ENCODE assay signal across 8 cellular contexts in genomic region chr5:1522601-1523479, GRCh38. TPM values are rescaled to one million over a fixed set of nuclear protein-coding genes. Genes with fewer than 3 reads are reported as not detected.
DNase-seq lines count a peak whose midpoint lies in the region; FAIRE-seq and TF ChIP-seq lines count a peak whose summit lies in the region.

No MANE protein-coding gene starts in this region.

- H2BK12ac ChIP-seq in H1 (ENCODE audit: low read depth, low read length), result no peak overlapping the region

- H2BK20ac ChIP-seq in H1 (ENCODE audit: low read length), result no peak overlapping the region

- no peaks in the 10 kb centered on the region for H3K9me3 ChIP-seq in SJCRH30 (replicated peaks)
- H3K9me3 ChIP-seq in H1 (ENCODE audit: insufficient read depth in 2 of 2, low read depth in 1 of 2, low read length in 1 of 2), result no peaks in the 10 kb centered on the region
- H3K9me3 ChIP-seq in mucosa of stomach (ENCODE audit: control insufficient read depth, low read length), result no peaks in the 10 kb centered on the region
- H3K9me3 ChIP-seq in vagina, result no peaks in the 10 kb centered on the region

- H4K5ac ChIP-seq in H1 (ENCODE audit: insufficient read length, low read depth, low read length), result no peak overlapping the region

- no peak overlapping the region for H3K4ac ChIP-seq in H1 (replicated peaks; ENCODE audit: insufficient read length, low read depth, low read length)

- peaks cover 13% of the 10 kb centered on the region; the same call in 1 of the 2 replicates for H3K23me2 ChIP-seq in H1 (ENCODE audit: low read depth, low read length)

- no peaks in the 10 kb centered on the region for H3K27me3 ChIP-seq in SJCRH30
- H3K27me3 ChIP-seq in H1 (replicated peaks in 1 of 4; ENCODE audit: control insufficient read depth in 3 of 4, extremely low read depth in 1 of 4, insufficient read depth in 3 of 4, low read length in 3 of 4), result no peaks in the 10 kb centered on the region; a peak in 1 of 7 replicates
- no peaks in the 10 kb centered on the region for H3K27me3 ChIP-seq in mucosa of stomach (ENCODE audit: control insufficient read depth, insufficient read depth, low read length)
- H3K27me3 ChIP-seq in vagina, result no peaks in the 10 kb centered on the region

- H4K91ac ChIP-seq in H1 (replicated peaks; ENCODE audit: insufficient read length, low read length), result peak overlapping the region; percentile 29

- WGBS in H1 (ENCODE audit: extremely low coverage in 1 of 2, insufficient coverage in 1 of 2, insufficient read length in 1 of 2, insufficient replicate concordance in 2 of 2, low coverage in 1 of 2, low lambda C conversion rate in 2 of 2, missing lambda C conversion rate in 1 of 2), 2 experiments, result 2% methylated on average over 29 of the region's 63 CpGs; no CpG with 5 or more reads in 1 of the 2 experiments

- H3K4me3 ChIP-seq in SJCRH30 (peak overlapping the region; percentile 68), H1 (ENCODE audit: extremely low read depth in 1 of 4, insufficient read depth in 2 of 4, low read depth in 3 of 4, low read length in 4 of 4) (peak overlapping the region; percentile 64 to 97 (median 75)), mucosa of stomach (ENCODE audit: low read length) (no peak overlapping the region), vagina (peak overlapping the region; percentile 66 to 96)

- H3K4me2 ChIP-seq in H1 (ENCODE audit: insufficient read depth in 1 of 2, low read depth in 2 of 2, low read length in 2 of 2), result peak overlapping the region; percentile 85 to 92

- peak overlapping the region; percentile 33 for H3K56ac ChIP-seq in H1 (replicated peaks; ENCODE audit: insufficient read length, low read depth, low read length)

- no peak overlapping the region for H2AFZ ChIP-seq in H1 (ENCODE audit: low read length)

- no peak overlapping the region for H3K23ac ChIP-seq in H1 (ENCODE audit: insufficient read length)

- H3K14ac ChIP-seq in H1 (ENCODE audit: insufficient read length), result no peak overlapping the region

- TF ChIP-seq RAD21 in H1 (IDR thresholded peaks at IDR 0.05 in 1 of 2, conservative IDR thresholded peaks at IDR 0.05 in 1 of 2; ENCODE audit: low read depth in 2 of 2, low read length in 2 of 2), result no peak

- H2BK15ac ChIP-seq in H1 (ENCODE audit: low read length), result no peak overlapping the region

- peaks cover 7% of the 10 kb centered on the region; the same call in 1 of the 2 replicates for H3K4me1 ChIP-seq in SJCRH30
- H3K4me1 ChIP-seq in H1 (replicated peaks in 1 of 4; ENCODE audit: control insufficient read depth in 3 of 4, insufficient read depth in 4 of 4, low read length in 3 of 4), result peaks cover 0 to 31% (median 23%) of the 10 kb centered on the region in 4 experiments; a peak in 6 of 7 replicates
- H3K4me1 ChIP-seq in mucosa of stomach (ENCODE audit: control insufficient read depth, insufficient read depth, low read length), result peaks cover 13% of the 10 kb centered on the region
- peaks cover 26% of the 10 kb centered on the region for H3K4me1 ChIP-seq in vagina

- POLR2A ChIA-PET in H1 (lab: Charles Lee; ENCODE audit: partially characterized antibody), result interaction anchor here (0.9 to 6.0 kb wide), 8 partner anchors 9 to 278 kb away, joined by 3 to 54 read pairs (median 4); partner anchors contain the start of gene NDUFS6

- intact Hi-C loops in vagina (cut with DNase I), result no loop called here

- H2AK5ac ChIP-seq in H1 (ENCODE audit: low read depth, low read length), result no peak overlapping the region

- no peaks in the 10 kb centered on the region for H3K36me3 ChIP-seq in SJCRH30
- peaks cover 2 to 32% (median 4%) of the 10 kb centered on the region in 4 experiments; a peak in 5 of 8 replicates for H3K36me3 ChIP-seq in H1 (ENCODE audit: control insufficient read depth in 2 of 4, insufficient read depth in 4 of 4, low read length in 3 of 4)
- no peaks in the 10 kb centered on the region for H3K36me3 ChIP-seq in mucosa of stomach (ENCODE audit: control insufficient read depth, insufficient read depth, low read length)
- H3K36me3 ChIP-seq in vagina, result peaks cover 0 to 4% of the 10 kb centered on the region in 2 donors

- H3K18ac ChIP-seq in H1 (ENCODE audit: extremely low read depth, low read length), result peak overlapping the region; percentile 48

- DNase-seq in stimulated activated CD4-positive, alpha-beta T cell treated with anti-CD3 and anti-CD28 coated beads, Interleukin-2, amount 100 ng/mL, for 24 hours, result peak; percentile 30 to 41
- DNase-seq in stimulated activated CD4-positive, alpha-beta T cell treated with anti-CD3 and anti-CD28 coated beads, Interleukin-12 subunit alpha, Interleukin-12 subunit beta, amount 100 ng/mL, for 4 hours, result no peak
- DNase-seq in SJCRH30 (no peak), H1 (ENCODE audit: low read depth in 1 of 2, low spot score in 2 of 2) (peak in 1 of 2 experiments; percentile 53), vagina (ENCODE audit: extremely low spot score in 2 of 2) (peak; percentile 83 to 84), T-helper 9 cell (no peak), kidney glomerular epithelial cell (lab: John Stamatoyannopoulos, UW) (no peak)

- peak overlapping the region; percentile 54 to 92 (median 62) for H3K9ac ChIP-seq in H1 (replicated peaks in 1 of 4; ENCODE audit: extremely low read depth in 1 of 4, low read depth in 3 of 4, low read length in 3 of 4)
- H3K9ac ChIP-seq in mucosa of stomach (ENCODE audit: low read length), result peak overlapping the region; percentile 34

- no peak overlapping the region; the same call in 1 of the 2 replicates for H4K8ac ChIP-seq in H1 (ENCODE audit: extremely low read depth, insufficient read depth, low read length)

- H2BK5ac ChIP-seq in H1 (ENCODE audit: low read depth, low read length), result peak overlapping the region; percentile 12; the same call in 1 of the 2 replicates

- TF ChIP-seq EP300 in H1 (IDR thresholded peaks at IDR 0.05; ENCODE audit: borderline replicate concordance in 1 of 2, low read depth in 2 of 2, low read length in 2 of 2), result no peak

- TF ChIP-seq CTCF in H1 (IDR thresholded peaks at IDR 0.05; ENCODE audit: control extremely low read depth in 1 of 3, insufficient read depth in 1 of 3, low read depth in 1 of 3, low read length in 3 of 3) (no peak), vagina (IDR thresholded peaks at IDR 0.05) (no peak)

- CTCF ChIA-PET in H1 (lab: Charles Lee; ENCODE audit: partially characterized antibody), result interaction anchor here (1.1 to 2.8 kb wide), 5 partner anchors 11 to 117 kb away, joined by 3 to 15 read pairs (median 8); no protein-coding TSS in a partner anchor

- peaks cover 15% of the 10 kb centered on the region for H3K79me1 ChIP-seq in H1 (ENCODE audit: low read depth, low read length)

- TF ChIP-seq POLR2A in H1 (IDR thresholded peaks at IDR 0.05; ENCODE audit: control extremely low read depth in 1 of 2, low read depth in 2 of 2, low read length in 2 of 2) (no peak), vagina (IDR thresholded peaks at IDR 0.05) (no peak)

- FAIRE-seq in H1 (lab: Jason Lieb, UNC), result no peak

- H3K27ac ChIP-seq in SJCRH30 (peak overlapping the region; percentile 28; the same call in 1 of the 2 replicates), H1 (ENCODE audit: low read depth, low read length) (peak overlapping the region; percentile 22), vagina (peak overlapping the region; percentile 40)

- H2BK120ac ChIP-seq in H1 (replicated peaks; ENCODE audit: low read depth, low read length), result no peak overlapping the region

- H3K79me2 ChIP-seq in H1 (ENCODE audit: control insufficient read depth in 1 of 2, insufficient read depth in 2 of 2, low read length in 2 of 2), result peaks cover 36 to 55% of the 10 kb centered on the region in 2 experiments

- H4K20me1 ChIP-seq in H1 (replicated peaks in 1 of 2; ENCODE audit: control insufficient read depth in 1 of 2, insufficient read depth in 2 of 2, low read length in 2 of 2), result peaks cover 24 to 26% of the 10 kb centered on the region in 2 experiments

TF ChIP-seq in H1, 55 proteins besides CTCF, POLR2A, EP300 and RAD21:
- TF ChIP-seq SP2 (IDR thresholded peaks at IDR 0.05; ENCODE audit: low read length), result no peak
- TF ChIP-seq GABPA (IDR thresholded peaks at IDR 0.05; ENCODE audit: borderline replicate concordance, insufficient read depth, low read length), result 0 out of 2 replicates have a peak, but pooled peaks have one; percentile 32
- TF ChIP-seq RBBP5 (IDR thresholded peaks at IDR 0.05; ENCODE audit: borderline replicate concordance, low read depth, low read length), result no peak; the same call in 1 of the 2 replicates
- TF ChIP-seq PHF8 (conservative IDR thresholded peaks at IDR 0.05; ENCODE audit: low read depth, low read length), result 0 out of 2 replicates have a peak, but pooled peaks have one; percentile 14
- TF ChIP-seq SIN3A (conservative IDR thresholded peaks at IDR 0.05 in 1 of 2, IDR thresholded peaks at IDR 0.05 in 1 of 2; ENCODE audit: low read depth in 1 of 2, low read length in 2 of 2), result 0 out of 4 replicates have a peak, but pooled peaks of 1 of the 2 experiments have one; percentile 10

RNA-seq across cellular contexts. Expression of gene LPCAT1, which starts 0.9 kb away (rescaled TPM):
- 36.9 and 44.6 TPM in 2 replicates for total RNA-seq in SJCRH30 (2014; rRNA removed; shearing (Covaris generic))
- 260 and 266 TPM in 2 replicates for total RNA-seq in H1 (2021; fragmentation: NEBNext Ultra II Directional; extraction: Animal tissue kit (Norgen Biotek cat#: 25700))
- 107 and 168 TPM in 2 replicates for polyA plus RNA-seq in H1 (2011; rRNA removed)
- 145 TPM for polyA plus RNA-seq in H1 (2011; cell fraction: cytosol; rRNA removed)
- 161 TPM for polyA plus RNA-seq in H1 (2011; cell fraction: nucleus; rRNA removed)
- polyA plus RNA-seq in H1 (2012, experiment 1 of 2), result 129 to 148 TPM (median 136 TPM) in 4 replicates
- polyA plus RNA-seq in H1 (2012, experiment 2 of 2), result 146 TPM
- 245 TPM for polyA plus RNA-seq in H1 (2013, experiment 1 of 2)
- polyA plus RNA-seq in H1 (2013, experiment 2 of 2), result 311 TPM
- 76.4 and 90.5 TPM in 2 replicates for polyA minus RNA-seq in H1 (2011; rRNA and poly(A)+ RNA removed)
- polyA minus RNA-seq in H1 (2011; cell fraction: cytosol; rRNA and poly(A)+ RNA removed), result 92.9 TPM
- 64.8 TPM for polyA minus RNA-seq in H1 (2011; cell fraction: nucleus; rRNA and poly(A)+ RNA removed)
- total RNA-seq in vagina, result 29.7 TPM

Comparison
In these comparisons a context has a peak if more than half of its experiments do, and no peak if none do; other contexts are left out.
1. DNase-seq: peak in stimulated activated CD4-positive, alpha-beta T cell treated with anti-CD3 and anti-CD28 coated beads, Interleukin-2, amount 100 ng/mL, for 24 hours (2 of 2) and vagina (2 of 2); none in stimulated activated CD4-positive, alpha-beta T cell treated with anti-CD3 and anti-CD28 coated beads, Interleukin-12 subunit alpha, Interleukin-12 subunit beta, amount 100 ng/mL, for 4 hours (single experiment), SJCRH30 (0 of 2), T-helper 9 cell (single experiment) and kidney glomerular epithelial cell (single experiment).
2. Peak in every context shown above with its lines, with median percentiles within 50 percentile points of each other: H3K27ac ChIP-seq.